34 cellular contexts compared by ENCODE assay signal in genomic region chr3:12014613-12015012, GRCh38. TPM values are rescaled to one million over a fixed set of nuclear protein-coding genes. Genes with fewer than 3 reads are reported as not detected.
"Had no signal": no experiment of that assay in that cellular context is flagged by ENCODE, and none has a peak within 500 bp of the region (broad histone marks: within the 10 kb centered on the region; RNA-seq: fewer than 3 reads in every experiment).

No MANE protein-coding gene starts in this region.

- DNase-seq: Kasumi-1, MG63, NCI-H1048, NCI-H1092 treated with DMSO at 0.1 percent for 48 hours, NCI-H1105 treated with DMSO at 0.1 percent for 48 hours, NCI-H1417, NCI-H1436, NCI-H146, NCI-H1694, NCI-H187, NCI-H1930, NCI-H2029 treated with DMSO at 0.1 percent for 48 hours, NCI-H2081 treated with DMSO at 0.1 percent for 48 hours, NCI-H2107, NCI-H2171, NCI-H226, NCI-H446 treated with DMSO at 0.1 percent for 48 hours, NCI-H510A, NCI-H524, NCI-H526, NCI-H69, NCI-H748 treated with DMSO at 0.1 percent for 48 hours, NCI-H82, PC-3, Peyer's patch, Right ventricle myocardium superior, RPMI8226, SHP77 treated with DMSO at 0.1 percent for 48 hours, SK-N-SH, SW 1271, T-helper 1 cell had no signal

- H3K27ac ChIP-seq: Peyer's patch, SJSA1 had no signal

- H3K4me1 ChIP-seq: Peyer's patch, SJSA1 had no signal

- H3K9me3 ChIP-seq: MG63, Peyer's patch, SJSA1, SK-N-SH had no signal

- ATAC-seq: PC-3 had no signal

- H3K36me3 ChIP-seq: MG63, Peyer's patch, SJSA1 had no signal

- H3K27me3 ChIP-seq: Peyer's patch had no signal

- H3K4me3 ChIP-seq: MG63, Peyer's patch, SJSA1 had no signal

- H3K9ac ChIP-seq: SK-N-SH had no signal

- H3K4me2 ChIP-seq: SK-N-SH had no signal

RNA-seq across cellular contexts. Expression of gene SYN2, which starts 10.4 kb away (rescaled TPM):
- total RNA-seq: M059J, OCI-LY7 had no signal
